10 cellular contexts compared by ENCODE assay signal in the genomic region with DNA sequence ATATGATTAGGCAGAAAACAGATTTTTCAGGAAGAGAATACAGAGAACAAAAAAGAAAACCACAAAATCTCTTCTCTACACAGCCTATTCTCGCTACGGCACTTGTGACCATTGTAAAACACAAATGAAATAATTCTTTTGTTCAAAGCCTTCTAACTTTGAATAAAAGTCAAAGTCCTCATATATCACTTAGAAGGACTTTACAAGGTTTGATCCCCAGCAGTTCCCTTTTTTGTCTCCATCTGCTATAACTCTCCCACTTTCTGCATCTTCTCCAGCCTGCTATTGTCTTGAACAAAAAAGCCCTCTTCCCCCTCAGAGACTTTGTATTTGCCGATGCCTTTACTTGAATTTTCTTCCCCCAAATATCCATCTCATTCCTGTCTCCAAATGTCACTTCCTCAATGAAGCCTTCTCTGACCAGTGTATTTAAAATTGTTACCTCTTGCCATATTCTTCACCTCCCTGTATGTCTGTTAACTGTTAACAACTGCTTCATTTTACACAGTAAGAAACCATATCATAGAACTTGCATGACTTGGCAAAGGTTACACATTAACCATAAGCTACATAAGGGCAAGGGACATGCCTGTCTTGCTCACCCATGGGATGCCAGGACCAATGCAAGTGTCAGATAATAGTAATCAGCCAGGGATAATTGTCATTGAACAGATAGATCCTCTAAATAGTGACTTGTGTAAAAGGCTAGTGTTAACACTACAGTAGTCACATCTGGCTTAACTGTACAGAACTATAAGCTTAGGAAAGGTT.
DNase-seq lines count a peak whose midpoint lies in the region; ATAC-seq, FAIRE-seq and TF ChIP-seq lines count a peak whose summit lies in the region.
"Had no signal": no experiment of that assay in that cellular context is flagged by ENCODE, and none has a peak within 500 bp of the region (broad histone marks: within the 10 kb centered on the region; RNA-seq: fewer than 3 reads in every experiment).

No MANE protein-coding gene starts in this region.

- peak overlapping the region; percentile 40 for H3K27ac Mint-ChIP-seq in endothelial cell (ENCODE audit: unreplicated experiment)

- ATAC-seq in GM19452 (IDR thresholded peaks at IDR 0.05; ENCODE audit: unreplicated experiment) = peak; percentile 88
- peak; percentile 86 for ATAC-seq in HG03460 (IDR thresholded peaks at IDR 0.05; ENCODE audit: unreplicated experiment)

- no peak overlapping the region for H3K9ac ChIP-seq in skeletal muscle tissue (ENCODE audit: low read depth in 1 of 3, low read length in 3 of 3)

- H3K27ac ChIP-seq in skeletal muscle tissue (ENCODE audit: low read depth, low read length) = peak overlapping the region; percentile 21

- TF ChIP-seq POLR2A in lower leg skin (IDR thresholded peaks at IDR 0.05) = no peak

- peaks cover 19% of the 10 kb centered on the region for H3K4me1 Mint-ChIP-seq in endothelial cell (ENCODE audit: unreplicated experiment)

- no peak overlapping the region for H3K4me3 Mint-ChIP-seq in endothelial cell (ENCODE audit: unreplicated experiment)

- no peaks in the 10 kb centered on the region for H3K27me3 ChIP-seq in skeletal muscle tissue (ENCODE audit: control insufficient read depth in 3 of 3, insufficient read depth in 3 of 3, low read length in 3 of 3)

- no peak overlapping the region for H3K4me3 ChIP-seq in skeletal muscle tissue (ENCODE audit: low read length in 3 of 3)
- no peak overlapping the region for H3K4me3 ChIP-seq in lower leg skin (ENCODE audit: low read depth, poor library complexity, severe bottlenecking)

- DNase-seq in endothelial cell (ENCODE audit: low spot score) (no peak), urothelium cell line (ENCODE audit: low spot score) (no peak), lower leg skin (ENCODE audit: low spot score in 2 of 2) (no peak), NCI-H2029 treated with DMSO at 0.1 percent for 48 hours (lab: John Stamatoyannopoulos, UW) (no peak)
- DNase-seq in activated effector memory CD4-positive, alpha-beta T cell treated with anti-CD3 and anti-CD28 coated beads, Interleukin-2, amount 50 U/mL, for 16 hours = no peak
- DNase-seq: NCI-H1092; stimulated activated CD4-positive, alpha-beta T cell treated with anti-CD3 and anti-CD28 coated beads, Interleukin-1b, Interleukin-23, amount 100 ng/mL, for 48 hours had no signal

- WGBS in lower leg skin, 2 donors = 74 to 83% methylated on average over 3 of the region's 3 CpGs

- no peaks in the 10 kb centered on the region for H3K9me3 Mint-ChIP-seq in endothelial cell (ENCODE audit: unreplicated experiment)

- H3K27me3 Mint-ChIP-seq in endothelial cell (ENCODE audit: unreplicated experiment) = no peaks in the 10 kb centered on the region

- TF ChIP-seq CTCF in endothelial cell (IDR thresholded peaks at IDR 0.05; ENCODE audit: unreplicated experiment) (no peak), lower leg skin (IDR thresholded peaks at IDR 0.05) (no peak)

- intact Hi-C loops in lower leg skin (cut with DNase I; ENCODE audit: low total_unique reads) = no loop called here

- H3K4me1 ChIP-seq in skeletal muscle tissue (ENCODE audit: control insufficient read depth in 3 of 3, insufficient read depth in 3 of 3, low read length in 3 of 3) = peaks cover 0 to 2% (median 0%) of the 10 kb centered on the region in 3 donors

- H3K36me3 Mint-ChIP-seq in endothelial cell (ENCODE audit: low read depth, unreplicated experiment) = peaks cover 5% of the 10 kb centered on the region

- no peaks in the 10 kb centered on the region for H3K36me3 ChIP-seq in skeletal muscle tissue (ENCODE audit: control insufficient read depth in 3 of 3, insufficient read depth in 3 of 3, low read length in 3 of 3)

- no peak for FAIRE-seq in urothelium cell line (lab: Jason Lieb, UNC)

- no peaks in the 10 kb centered on the region for H3K9me3 ChIP-seq in skeletal muscle tissue (ENCODE audit: control insufficient read depth in 3 of 3, low read length in 3 of 3)
